Comparison of ENCODE assay signal across 15 cellular contexts in genomic region chr16:14102925-14103720, GRCh38. TPM values are rescaled to one million over a fixed set of nuclear protein-coding genes. Genes with fewer than 3 reads are reported as not detected.
DNase-seq lines count a peak whose midpoint lies in the region; ATAC-seq, FAIRE-seq and TF ChIP-seq lines count a peak whose summit lies in the region.
"Had no signal": no experiment of that assay in that cellular context is flagged by ENCODE, and none has a peak within 500 bp of the region (broad histone marks: within the 10 kb centered on the region; RNA-seq: fewer than 3 reads in every experiment).

No MANE protein-coding gene starts in this region.

- peak overlapping the region; percentile 42 for H3K27ac Mint-ChIP-seq in memory B cell

- CTCF ChIA-PET in RWPE1 (lab: Yijun Ruan, JAX): interaction anchor here (0.6 kb wide), 1 partner anchor 71 kb away, joined by 9 read pairs; no protein-coding TSS in a partner anchor

- peaks cover 6 to 15% of the 10 kb centered on the region in 2 donors for H3K4me1 ChIP-seq in small intestine (ENCODE audit: control insufficient read depth in 2 of 2, insufficient read depth in 1 of 2, low read depth in 1 of 2, low read length in 1 of 2)

- H3K9me3 ChIP-seq in small intestine (ENCODE audit: control insufficient read depth, low read depth): no peaks in the 10 kb centered on the region

- H3K4me3 Mint-ChIP-seq in memory B cell: no peak overlapping the region

- H3K9me3 Mint-ChIP-seq in memory B cell: no peaks in the 10 kb centered on the region

- POLR2A ChIA-PET in RWPE1 (lab: Yijun Ruan, JAX; ENCODE audit: low non-redundant PET): no interaction called here

- H3K27ac ChIP-seq in small intestine (ENCODE audit: low read depth in 1 of 2, low read length in 1 of 2) (peak overlapping the region in 1 of 2 donors; percentile 44), RWPE1 (no peak overlapping the region)

- H3K27me3 Mint-ChIP-seq in memory B cell: no peaks in the 10 kb centered on the region

- WGBS in small intestine, 3 donors: 52 to 62% (median 58%) methylated on average over 2 of the region's 2 CpGs

- DNase-seq in GM19239 (ENCODE audit: insufficient read length, low spot score): no peak
- peak; percentile 65 for DNase-seq in dermis blood vessel endothelial cell
- no peak for DNase-seq in memory B cell (ENCODE audit: low spot score in 2 of 2)
- peak; percentile 44 for DNase-seq in small intestine
- no peak for DNase-seq in RWPE1 (ENCODE audit: low spot score)
- DNase-seq in midbrain (lab: John Stamatoyannopoulos, UW): no peak
- DNase-seq in NK-92 (lab: John Stamatoyannopoulos, UW; ENCODE audit: unreplicated experiment): no peak
- no peak for DNase-seq in stimulated activated CD4-positive, alpha-beta T cell treated with anti-CD3 and anti-CD28 coated beads, Interleukin-2, amount 100 ng/mL, for 48 hours
- DNase-seq: AML-193, DMS53, NCI-H1048, NCI-H345, NCI-H526 treated with DMSO at 0.1 percent for 48 hours, PC-3 had no signal

- peaks cover 6% of the 10 kb centered on the region for H3K36me3 Mint-ChIP-seq in memory B cell

- no peak overlapping the region for H3K4me3 ChIP-seq in small intestine (ENCODE audit: low read depth in 1 of 2, low read length in 2 of 2)

- FAIRE-seq in GM19239 (lab: Jason Lieb, UNC) (peak; percentile 44), small intestine (lab: Jason Lieb, UNC) (no peak)

- no peaks in the 10 kb centered on the region for H3K27me3 ChIP-seq in small intestine (ENCODE audit: control insufficient read depth in 2 of 2, insufficient read depth in 2 of 2, low read length in 2 of 2)

- no peaks in the 10 kb centered on the region for H3K36me3 ChIP-seq in small intestine (ENCODE audit: control insufficient read depth in 2 of 2, insufficient read depth in 2 of 2, low read length in 2 of 2)

- TF ChIP-seq CTCF in RWPE1 (conservative IDR thresholded peaks at IDR 0.05; ENCODE audit: low read depth): no peak

- H3K4me1 Mint-ChIP-seq in memory B cell: peaks cover 25% of the 10 kb centered on the region

- ATAC-seq in memory B cell (ENCODE audit: low read depth): no peak
- ATAC-seq: HCT116, PC-3 had no signal

RNA-seq across cellular contexts. Expression of gene MRTFB, which starts 32.0 kb away (rescaled TPM):
- 19.1 and 20.8 TPM in 2 replicates for total RNA-seq in dermis blood vessel endothelial cell
- polyA plus RNA-seq in small intestine: 10 to 100 TPM in 1 of 3 donors, 1 to 10 TPM in 2; 3.1 to 13.4 (median 5.4) TPM

Comparison
In these comparisons a context has a peak if more than half of its experiments do, and no peak if none do; other contexts are left out.
1. DNase-seq: peak in dermis blood vessel endothelial cell (single experiment) and small intestine (single experiment); none in GM19239 (single experiment), memory B cell (0 of 2), RWPE1 (single experiment), midbrain (single experiment), NK-92 (single experiment) and stimulated activated CD4-positive, alpha-beta T cell treated with anti-CD3 and anti-CD28 coated beads, Interleukin-2, amount 100 ng/mL, for 48 hours (0 of 2).